Comparison of ENCODE assay signal across 8 cellular contexts in the genomic region with DNA sequence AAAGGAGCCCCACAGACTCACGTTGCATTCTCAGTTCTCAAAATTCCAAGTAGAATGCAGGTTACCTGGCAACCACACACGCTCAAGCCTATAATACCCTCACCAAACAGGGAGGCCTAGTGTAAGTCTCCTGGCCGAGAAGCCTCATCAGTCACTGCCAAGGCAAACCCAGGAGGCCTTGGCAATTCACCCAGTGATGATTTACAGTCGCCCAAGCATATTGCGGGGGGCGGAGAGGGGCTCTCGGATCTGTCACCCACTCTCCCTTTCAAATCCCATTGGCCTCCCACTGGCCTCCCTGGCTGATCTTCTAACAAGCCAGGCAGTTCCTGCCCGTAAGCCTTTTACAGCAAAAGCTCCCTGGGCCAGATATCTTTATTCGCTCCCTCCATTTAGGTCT. TPM values are rescaled to one million over a fixed set of nuclear protein-coding genes. Genes with fewer than 3 reads are reported as not detected.
A peak's percentile ranks its signal among the peaks of the same experiment; 100 is the strongest.
DNase-seq lines count a peak whose midpoint lies in the region; ATAC-seq, FAIRE-seq and TF ChIP-seq lines count a peak whose summit lies in the region.

No MANE protein-coding gene starts in this region.

- no peak for TF ChIP-seq EP300 in K562 (IDR thresholded peaks at IDR 0.05; ENCODE audit: low read length)
- TF ChIP-seq EP300 in transverse colon (IDR thresholded peaks at IDR 0.05; ENCODE audit: low read depth), result no peak

- peaks cover 23% of the 10 kb centered on the region for H3K36me3 ChIP-seq in HUES6 (ENCODE audit: control insufficient read depth, insufficient read depth, low read length)
- H3K36me3 ChIP-seq in K562 (ENCODE audit: control insufficient read depth, insufficient read depth, low read length), result peaks cover 41% of the 10 kb centered on the region
- peaks cover 0 to 2% (median 0%) of the 10 kb centered on the region in 4 donors for H3K36me3 ChIP-seq in right lobe of liver
- peaks cover 0 to 2% (median under 1%) of the 10 kb centered on the region in 4 donors for H3K36me3 ChIP-seq in transverse colon

- H3K27ac ChIP-seq in AG04450 (ENCODE audit: low read depth, low read length) (peak overlapping the region; percentile 31), HUES6 (ENCODE audit: low read depth, low read length) (peak overlapping the region; percentile 83; the same call in 1 of the 2 replicates), K562 (ENCODE audit: extremely low read depth, low read depth, low read length) (peak overlapping the region; percentile 79), right lobe of liver (peak overlapping the region in 1 of 3 donors; percentile 78), transverse colon (peak overlapping the region; percentile 86 to 93 (median 91))

- WGBS in K562 (ENCODE audit: insufficient coverage, low coverage, missing lambda C conversion rate), result 8% methylated on average over 9 of the region's 9 CpGs
- 11% methylated on average over 6 of the region's 9 CpGs for WGBS in right lobe of liver (ENCODE audit: insufficient coverage, low coverage, low lambda C conversion rate, missing lambda C conversion rate)
- 14% methylated on average over 9 of the region's 9 CpGs; no CpG with 5 or more reads in 1 of the 2 donors for WGBS in transverse colon (ENCODE audit: low coverage in 1 of 2), 2 donors

- TF ChIP-seq POLR2A in K562 (conservative IDR thresholded peaks at IDR 0.05), result no peak
- no peak for TF ChIP-seq POLR2A in right lobe of liver (IDR thresholded peaks at IDR 0.05)
- no peak for TF ChIP-seq POLR2A in transverse colon (IDR thresholded peaks at IDR 0.05)

- DNase-seq in AG04450 (ENCODE audit: low read depth, low spot score) (no peak), K562 (ENCODE audit: extremely low read depth in 1 of 4, low spot score in 3 of 4) (peak in 1 of 4 experiments; percentile 11), right lobe of liver (peak in 2 of 3 donors; percentile 46 to 47), transverse colon (no peak)

- TF ChIP-seq CTCF in AG04450 (IDR thresholded peaks at IDR 0.05; ENCODE audit: low read depth, low read length) (no peak), K562 (IDR thresholded peaks at IDR 0.05 in 2 of 3, conservative IDR thresholded peaks at IDR 0.05 in 1 of 3; ENCODE audit: insufficient read depth in 2 of 3, low read depth in 1 of 3, low read length in 3 of 3) (no peak), right lobe of liver (IDR thresholded peaks at IDR 0.05) (no peak), transverse colon (IDR thresholded peaks at IDR 0.05) (no peak)

- TSS peak; percentile 48 for BruUV-seq in K562 (replicated peaks; lab: Mats Ljungman, UMichigan)

- no peak for TF ChIP-seq RAD21 in K562 (CRISPR knock-in tag; conservative IDR thresholded peaks at IDR 0.05 in 1 of 2, IDR thresholded peaks at IDR 0.05 in 1 of 2)

- in situ Hi-C loops in K562 (cut with MboI), result no loop called here
- in situ Hi-C loops in transverse colon (cut with MboI; ENCODE audit: low pct_ligation_motif_present in 1 of 4, low pct_unique_long_range_greater_than_20kb in 1 of 4, low sequenced_read_pairs in 3 of 4), result loop anchor here in 1 of 4 donors (10.0 kb wide), 1 partner anchor 137 kb away; no protein-coding TSS in a partner anchor

- peaks cover 5% of the 10 kb centered on the region; the same call in 1 of the 2 replicates for H3K9me3 ChIP-seq in AG04450 (ENCODE audit: control insufficient read depth, insufficient read depth, low read length)
- no peaks in the 10 kb centered on the region for H3K9me3 ChIP-seq in HUES6 (ENCODE audit: control insufficient read depth, insufficient read depth, low read depth, low read length)
- no peaks in the 10 kb centered on the region for H3K9me3 ChIP-seq in K562 (replicated peaks; ENCODE audit: control insufficient read depth, insufficient read depth, low read depth, low read length)
- H3K9me3 ChIP-seq in right lobe of liver, result no peaks in the 10 kb centered on the region
- no peaks in the 10 kb centered on the region for H3K9me3 ChIP-seq in transverse colon

- H3K4me3 ChIP-seq in AG04450 (ENCODE audit: low read depth, low read length) (peak overlapping the region; percentile 94), HUES6 (ENCODE audit: low read depth, low read length) (peak overlapping the region; percentile 94), K562 (peak overlapping the region; percentile 85), right lobe of liver (peak overlapping the region; percentile 99 to 100 (median 100)), transverse colon (peak overlapping the region; percentile 68 to 94 (median 80))

- intact Hi-C loops in K562 (cut with micrococcal nuclease) (loop anchor here (2.0 kb wide), 1 partner anchor 15 kb away; no protein-coding TSS in a partner anchor), right lobe of liver (cut with DNase I) (no loop called here), transverse colon (cut with DNase I; ENCODE audit: low total_unique reads) (no loop called here)

- peaks cover 60% of the 10 kb centered on the region for H3K79me2 ChIP-seq in K562 (ENCODE audit: control insufficient read depth, insufficient read depth, low read length)

- peaks cover 4% of the 10 kb centered on the region for H3K9me1 ChIP-seq in K562 (ENCODE audit: control insufficient read depth, insufficient read depth, low read length)

- H2AFZ ChIP-seq in K562 (ENCODE audit: low read depth, low read length), result no peak overlapping the region

- no peak for ATAC-seq in K562
- ATAC-seq in right lobe of liver, result no peak
- ATAC-seq in HG03196 (IDR thresholded peaks at IDR 0.05; ENCODE audit: unreplicated experiment), result no peak
- no peak for ATAC-seq in HG03439 (IDR thresholded peaks at IDR 0.05; ENCODE audit: unreplicated experiment)
- ATAC-seq in GM18867 (IDR thresholded peaks at IDR 0.05; ENCODE audit: unreplicated experiment), result no peak

- FAIRE-seq in K562 (lab: Jason Lieb, UNC), result peak; percentile 42

- H3K4me1 ChIP-seq in HUES6 (ENCODE audit: control insufficient read depth, insufficient read depth, low read length), result peaks cover 16% of the 10 kb centered on the region
- H3K4me1 ChIP-seq in K562 (replicated peaks in 1 of 2; ENCODE audit: control insufficient read depth in 2 of 2, insufficient read depth in 2 of 2, low read length in 2 of 2), result peaks cover 22 to 38% of the 10 kb centered on the region in 2 experiments
- peaks cover 0 to 60% (median 20%) of the 10 kb centered on the region in 4 donors for H3K4me1 ChIP-seq in right lobe of liver
- peaks cover 19 to 55% (median 25%) of the 10 kb centered on the region in 4 donors for H3K4me1 ChIP-seq in transverse colon

- H4K20me1 ChIP-seq in K562 (replicated peaks; ENCODE audit: control insufficient read depth, insufficient read depth, low read length), result peaks cover 19% of the 10 kb centered on the region

- H3K27me3 ChIP-seq in AG04450 (ENCODE audit: control insufficient read depth, insufficient read depth, low read length) (no peaks in the 10 kb centered on the region), HUES6 (ENCODE audit: control insufficient read depth, insufficient read depth, low read length) (no peaks in the 10 kb centered on the region), K562 (ENCODE audit: control insufficient read depth in 2 of 2, insufficient read depth in 2 of 2, low read length in 2 of 2) (no peaks in the 10 kb centered on the region), right lobe of liver (no peaks in the 10 kb centered on the region), transverse colon (no peaks in the 10 kb centered on the region)

- CTCF ChIA-PET in AG04450 (lab: Charles Lee) (interaction anchor here (3.3 kb wide), 1 partner anchor 138 kb away, joined by 19 read pairs; no protein-coding TSS in a partner anchor), K562 (lab: Yijun Ruan, JAX; ENCODE audit: low intra/inter-chr PET ratio) (no interaction called here)

- POLR2A ChIA-PET in AG04450 (lab: Yijun Ruan, JAX), result interaction anchor here (2.1 kb wide), 1 partner anchor 39 kb away, joined by 25 read pairs; a partner anchor contains a TSS
- POLR2A ChIA-PET in K562 (lab: Yijun Ruan, JAX), result interaction anchor here (0.5 to 6.8 kb wide), 7 partner anchors 9 to 1389 kb away, joined by 3 to 54 read pairs (median 4); a partner anchor contains a TSS

- H3K4me2 ChIP-seq in K562 (ENCODE audit: insufficient read depth, low read length), result peak overlapping the region; percentile 88

- H3K9ac ChIP-seq in HUES6 (ENCODE audit: low read length) (peak overlapping the region; percentile 99), K562 (ENCODE audit: insufficient read depth in 1 of 2, low read depth in 2 of 2, low read length in 2 of 2) (peak overlapping the region; percentile 91 to 95)

RNA-seq across cellular contexts. Expression of a gene that starts 1.1 kb away (rescaled TPM):
- polyA plus RNA-seq in AG04450 (2011; rRNA removed) (30.4 and 36.6 TPM in 2 replicates), K562 (2011; rRNA removed) (56.8 and 95.7 TPM in 2 replicates), K562 (2014; fragmentation: Illumina TruSeq; extraction: Trizol) (75.8 and 84.0 TPM in 2 replicates), K562 (2014; fragmentation: Nextera tagmentation; extraction: Ambion mirVana) (1 to 10 TPM; 2.4 to 7.0 TPM), K562 (2014; rRNA removed) (92.5 and 111 TPM in 2 replicates)
- 51.9 and 52.1 TPM in 2 replicates for polyA minus RNA-seq in AG04450 (2011; rRNA and poly(A)+ RNA removed)
- 365 and 641 TPM in 2 replicates for total RNA-seq in K562 (2011; cell fraction: chromatin; rRNA removed; ENCODE audit: low replicate concordance)
- total RNA-seq in K562 (2011; cell fraction: nucleolus; rRNA removed), result 279 and 316 TPM in 2 replicates
- total RNA-seq in K562 (2011; cell fraction: nucleoplasm; rRNA removed), result 296 and 300 TPM in 2 replicates
- total RNA-seq in K562 (2014; rRNA removed) (108 and 121 TPM in 2 replicates), K562 (2014; rRNA removed; fragmentation: Illumina TruSeq; extraction: Trizol) (61.1 and 65.5 TPM in 2 replicates), K562 (2015; rRNA removed; fragmentation: Illumina TruSeq; extraction: Trizol) (66.6 and 70.7 TPM in 2 replicates), K562 (2021) (107 and 116 TPM in 2 replicates), right lobe of liver (10 to 100 TPM; 27.4 to 69.4 (median 49.6) TPM), transverse colon (100 to 1,000 TPM; 112 to 329 (median 172) TPM)
- polyA plus RNA-seq in K562 (2011; cell fraction: cytosol; rRNA removed), result 40.7 and 50.0 TPM in 2 replicates
- polyA plus RNA-seq in K562 (2011; cell fraction: nucleus; rRNA removed), result 617 and 798 TPM in 2 replicates
- 66.2 and 79.9 TPM in 2 replicates for polyA plus RNA-seq in K562 (2012)
- polyA minus RNA-seq in K562 (2011; rRNA and poly(A)+ RNA removed), result 60.0 and 69.5 TPM in 2 replicates
- 41.5 and 61.7 TPM in 2 replicates for polyA minus RNA-seq in K562 (2011; cell fraction: cytosol; rRNA and poly(A)+ RNA removed)
- 85.4 and 122 TPM in 2 replicates for polyA minus RNA-seq in K562 (2011; cell fraction: nucleus; rRNA and poly(A)+ RNA removed)

RNA-seq across cellular contexts. Expression of a gene that starts 32.1 kb away (rescaled TPM):
- polyA plus RNA-seq in AG04450 (2011; rRNA removed) (5.8 and 9.1 TPM in 2 replicates), K562 (2011; rRNA removed) (3.7 and 4.7 TPM in 2 replicates), K562 (2014; fragmentation: Illumina TruSeq; extraction: Trizol) (9.4 and 22.9 TPM in 2 replicates), K562 (2014; fragmentation: Nextera tagmentation; extraction: Ambion mirVana) (under 1 TPM; 0.06 to 0.08 TPM), K562 (2014; rRNA removed) (19.1 and 21.8 TPM in 2 replicates)
- polyA minus RNA-seq in AG04450 (2011; rRNA and poly(A)+ RNA removed), result 3.4 and 3.9 TPM in 2 replicates
- 13.2 and 37.4 TPM in 2 replicates for total RNA-seq in K562 (2011; cell fraction: chromatin; rRNA removed; ENCODE audit: low replicate concordance)
- 27.4 and 28.3 TPM in 2 replicates for total RNA-seq in K562 (2011; cell fraction: nucleolus; rRNA removed)
- 20.2 and 22.8 TPM in 2 replicates for total RNA-seq in K562 (2011; cell fraction: nucleoplasm; rRNA removed)
- total RNA-seq in K562 (2014; rRNA removed) (13.9 and 16.0 TPM in 2 replicates), K562 (2014; rRNA removed; fragmentation: Illumina TruSeq; extraction: Trizol) (1.1 and 1.3 TPM in 2 replicates), K562 (2015; rRNA removed; fragmentation: Illumina TruSeq; extraction: Trizol) (4.8 and 5.4 TPM in 2 replicates), K562 (2021) (32.7 and 37.5 TPM in 2 replicates), right lobe of liver (10 to 100 TPM; 12.5 to 24.4 (median 14.6) TPM), transverse colon (10 to 100 TPM; 31.0 to 63.6 (median 42.0) TPM)
- polyA plus RNA-seq in K562 (2011; cell fraction: cytosol; rRNA removed), result 5.3 and 12.2 TPM in 2 replicates
- polyA plus RNA-seq in K562 (2011; cell fraction: nucleus; rRNA removed), result 16.0 and 33.9 TPM in 2 replicates
- 18.0 and 22.2 TPM in 2 replicates for polyA plus RNA-seq in K562 (2012)
- polyA minus RNA-seq in K562 (2011; rRNA and poly(A)+ RNA removed), result 0.63 and 1.1 TPM in 2 replicates
- 7.5 and 9.4 TPM in 2 replicates for polyA minus RNA-seq in K562 (2011; cell fraction: cytosol; rRNA and poly(A)+ RNA removed)
- 5.3 and 6.5 TPM in 2 replicates for polyA minus RNA-seq in K562 (2011; cell fraction: nucleus; rRNA and poly(A)+ RNA removed)

RNA-seq across cellular contexts. Expression of a gene that starts 38.1 kb away (rescaled TPM):
- polyA plus RNA-seq in AG04450 (2011; rRNA removed) (11.7 and 12.4 TPM in 2 replicates), K562 (2011; rRNA removed) (15.0 and 18.4 TPM in 2 replicates), K562 (2014; fragmentation: Illumina TruSeq; extraction: Trizol) (14.6 and 17.0 TPM in 2 replicates), K562 (2014; fragmentation: Nextera tagmentation; extraction: Ambion mirVana) (1 to 10 TPM; 3.4 to 4.4 TPM), K562 (2014; rRNA removed) (25.5 and 27.4 TPM in 2 replicates)
- polyA minus RNA-seq in AG04450 (2011; rRNA and poly(A)+ RNA removed), result 7.6 and 9.5 TPM in 2 replicates
- 47.6 and 50.3 TPM in 2 replicates for total RNA-seq in K562 (2011; cell fraction: chromatin; rRNA removed; ENCODE audit: low replicate concordance)
- total RNA-seq in K562 (2011; cell fraction: nucleolus; rRNA removed), result 26.3 and 27.0 TPM in 2 replicates
- 22.2 and 28.7 TPM in 2 replicates for total RNA-seq in K562 (2011; cell fraction: nucleoplasm; rRNA removed)
- total RNA-seq in K562 (2014; rRNA removed) (33.5 and 34.2 TPM in 2 replicates), K562 (2014; rRNA removed; fragmentation: Illumina TruSeq; extraction: Trizol) (13.3 and 13.8 TPM in 2 replicates), K562 (2015; rRNA removed; fragmentation: Illumina TruSeq; extraction: Trizol) (20.2 and 22.6 TPM in 2 replicates), K562 (2021) (49.9 and 56.5 TPM in 2 replicates), right lobe of liver (10 to 100 TPM in 5 of 6 experiments, 1 to 10 TPM in 1; 10.0 to 20.2 (median 13.3) TPM), transverse colon (10 to 100 TPM; 21.6 to 75.2 (median 47.5) TPM)
- 13.4 and 17.8 TPM in 2 replicates for polyA plus RNA-seq in K562 (2011; cell fraction: cytosol; rRNA removed)
- 42.2 and 65.9 TPM in 2 replicates for polyA plus RNA-seq in K562 (2011; cell fraction: nucleus; rRNA removed)
- 17.0 and 17.1 TPM in 2 replicates for polyA plus RNA-seq in K562 (2012)
- 9.5 and 10.9 TPM in 2 replicates for polyA minus RNA-seq in K562 (2011; rRNA and poly(A)+ RNA removed)
- polyA minus RNA-seq in K562 (2011; cell fraction: cytosol; rRNA and poly(A)+ RNA removed), result 15.0 and 18.3 TPM in 2 replicates
- polyA minus RNA-seq in K562 (2011; cell fraction: nucleus; rRNA and poly(A)+ RNA removed), result 9.3 and 10.6 TPM in 2 replicates

RNA-seq across cellular contexts. Expression of a gene that starts 46.6 kb away (rescaled TPM):
- polyA plus RNA-seq in AG04450 (2011; rRNA removed) (0.04 and 0.21 TPM in 2 replicates), K562 (2011; rRNA removed) (not detected in 2 replicates), K562 (2014; fragmentation: Illumina TruSeq; extraction: Trizol) (not detected in 2 replicates), K562 (2014; fragmentation: Nextera tagmentation; extraction: Ambion mirVana) (not detected), K562 (2014; rRNA removed) (0.07 TPM in 1 of 2 replicates, not detected in the other)
- not detected in 2 replicates for polyA minus RNA-seq in AG04450 (2011; rRNA and poly(A)+ RNA removed)
- 0.35 TPM in 1 of 2 replicates, not detected in the other for total RNA-seq in K562 (2011; cell fraction: chromatin; rRNA removed; ENCODE audit: low replicate concordance)
- 0.13 TPM in 1 of 2 replicates, not detected in the other for total RNA-seq in K562 (2011; cell fraction: nucleolus; rRNA removed)
- total RNA-seq in K562 (2011; cell fraction: nucleoplasm; rRNA removed), result 2.5 TPM in 1 of 2 replicates, not detected in the other
- total RNA-seq in K562 (2014; rRNA removed) (0.04 TPM in 1 of 2 replicates, not detected in the other), K562 (2014; rRNA removed; fragmentation: Illumina TruSeq; extraction: Trizol) (not detected in 2 replicates), K562 (2015; rRNA removed; fragmentation: Illumina TruSeq; extraction: Trizol) (not detected in 2 replicates), K562 (2021) (0.44 and 0.87 TPM in 2 replicates), right lobe of liver (1 to 10 TPM in 4 of 6 experiments, under 1 TPM in 2; 0.75 to 1.9 (median 1.1) TPM), transverse colon (100 to 1,000 TPM in 1 of 4 donors, 10 to 100 TPM in 1, 1 to 10 TPM in 2; 1.9 to 117 (median 15.3) TPM)
- 0.01 TPM in 1 of 2 replicates, not detected in the other for polyA plus RNA-seq in K562 (2011; cell fraction: cytosol; rRNA removed)
- 0.04 and 0.16 TPM in 2 replicates for polyA plus RNA-seq in K562 (2011; cell fraction: nucleus; rRNA removed)
- polyA plus RNA-seq in K562 (2012), result 0.08 and 0.16 TPM in 2 replicates
- not detected in 2 replicates for polyA minus RNA-seq in K562 (2011; rRNA and poly(A)+ RNA removed)
- not detected in 2 replicates for polyA minus RNA-seq in K562 (2011; cell fraction: cytosol; rRNA and poly(A)+ RNA removed)
- polyA minus RNA-seq in K562 (2011; cell fraction: nucleus; rRNA and poly(A)+ RNA removed), result not detected in 2 replicates

Comparison
In these comparisons a context has a peak if more than half of its experiments do, and no peak if none do; other contexts are left out.
1. DNase-seq: peak in right lobe of liver (2 of 3); none in AG04450 (single experiment) and transverse colon (single experiment).
2. Peak in every context shown above with its lines, with median percentiles within 50 percentile points of each other: H3K4me3 ChIP-seq.